21 cellular contexts compared by ENCODE assay signal in the genomic region with DNA sequence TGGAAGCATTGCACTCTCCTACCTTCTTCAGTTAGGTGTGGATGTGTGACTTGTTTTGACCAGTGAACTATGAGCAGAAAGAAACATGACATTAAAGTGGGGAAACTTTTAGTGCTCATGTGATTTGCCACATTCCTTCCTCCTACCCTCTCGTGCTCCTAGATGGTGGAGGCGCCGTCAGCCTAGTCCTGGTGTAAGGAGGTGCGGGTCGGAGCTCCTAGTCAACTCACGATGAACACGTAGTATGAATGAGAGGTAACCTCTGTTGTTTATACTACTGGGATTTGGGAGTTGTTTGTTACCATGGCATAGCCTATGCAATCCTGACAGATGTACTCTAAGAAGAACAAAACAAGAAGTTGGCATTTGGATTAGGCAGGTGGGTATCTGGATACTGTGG.
"Had no signal": no experiment of that assay in that cellular context is flagged by ENCODE, and none has a peak within 500 bp of the region (broad histone marks: within the 10 kb centered on the region; RNA-seq: fewer than 3 reads in every experiment).

No MANE protein-coding gene starts in this region.

- H3K27me3 ChIP-seq: testis had no signal

- H3K27ac Mint-ChIP-seq: activated CD4-positive, alpha-beta memory T cell treated with anti-CD3 and anti-CD28 coated beads, Interleukin-2, amount 10 ng/mL, durations not matched to agents 7 days and 5 days; activated naive CD4-positive, alpha-beta T cell treated with anti-CD3 and anti-CD28 coated beads for 36 hours; activated T-helper 2 cell treated with anti-CD3 and anti-CD28 coated beads, Interferon-gamma antibody, Interleukin-2, Interleukin-4, amounts not matched to agents 10 μg/mL and 5 μg/mL and 100 μg/mL, durations not matched to agents 14 hours and 24 hours and 36 hours; mesothelial cell of epicardium had no signal

- DNase-seq: activated CD4-positive, alpha-beta memory T cell treated with anti-CD3 and anti-CD28 coated beads, Interleukin-2, amount 10 ng/mL, durations not matched to agents 7 days and 5 days; activated CD4-positive, alpha-beta T cell treated with anti-CD3 and anti-CD28 coated beads for 48 hours; activated naive CD4-positive, alpha-beta T cell treated with anti-CD3 and anti-CD28 coated beads for 36 hours; activated T-cell treated with anti-CD3 and anti-CD28 coated beads, Interleukin-2, amount 50 U/mL, for 24 hours; cerebellar nuclear complex; foreskin fibroblast; hippocampal formation; left colon; lower lobe of right lung; nucleus accumbens; stimulated activated CD8-positive, alpha-beta memory T cell treated with anti-CD3 and anti-CD28 coated beads, Interleukin-4, amount 100 ng/mL, for 48 hours; stimulated activated naive CD8-positive, alpha-beta T cell treated with anti-CD3 and anti-CD28 coated beads, Interleukin-15, amount 100 ng/mL, for 72 hours; SW 1271; T-helper 2 cell; testis had no signal

- ATAC-seq: left colon; lower lobe of right lung; natural killer cell treated with Interleukin-12 subunit alpha and Interleukin-12 subunit beta and Interleukin-15 and Interleukin-18, amount 100 ng/mL, for 72 hours; stimulated activated naive CD8-positive, alpha-beta T cell treated with anti-CD3 and anti-CD28 coated beads, Interleukin-15, amount 100 ng/mL, for 72 hours had no signal

- H3K27me3 Mint-ChIP-seq: activated CD4-positive, alpha-beta memory T cell treated with anti-CD3 and anti-CD28 coated beads, Interleukin-2, amount 10 ng/mL, durations not matched to agents 7 days and 5 days; activated T-cell treated with anti-CD3 and anti-CD28 coated beads, Interleukin-2, amount 50 U/mL, for 24 hours; dendritic cell treated with granulocyte-macrophage colony-stimulating factor and Interleukin-4, amounts not matched to agents 40 ng/mL and 50 ng/mL, for 4 days; natural killer cell treated with Interleukin-12 subunit alpha and Interleukin-12 subunit beta and Interleukin-15 and Interleukin-18, amount 100 ng/mL, for 72 hours; stimulated activated naive CD8-positive, alpha-beta T cell treated with anti-CD3 and anti-CD28 coated beads, Interleukin-15, amount 100 ng/mL, for 72 hours had no signal

- H3K9me3 ChIP-seq: lower lobe of right lung, testis had no signal

- H3K36me3 ChIP-seq: lower lobe of right lung had no signal

- H3K4me3 Mint-ChIP-seq: activated CD4-positive, alpha-beta memory T cell treated with anti-CD3 and anti-CD28 coated beads, Interleukin-2, amount 10 ng/mL, durations not matched to agents 7 days and 5 days; activated naive CD4-positive, alpha-beta T cell treated with anti-CD3 and anti-CD28 coated beads for 36 hours; activated T-cell treated with anti-CD3 and anti-CD28 coated beads, Interleukin-2, amount 50 U/mL, for 24 hours; dendritic cell treated with granulocyte-macrophage colony-stimulating factor and Interleukin-4, amounts not matched to agents 40 ng/mL and 50 ng/mL, for 4 days; mesothelial cell of epicardium; natural killer cell treated with Interleukin-12 subunit alpha and Interleukin-12 subunit beta and Interleukin-15 and Interleukin-18, amount 100 ng/mL, for 72 hours; stimulated activated naive CD8-positive, alpha-beta T cell treated with anti-CD3 and anti-CD28 coated beads, Interleukin-15, amount 100 ng/mL, for 72 hours had no signal

- H3K4me3 ChIP-seq: lower lobe of right lung, testis had no signal

- H3K27ac ChIP-seq: epithelial cell of prostate had no signal

- FAIRE-seq: islet of Langerhans had no signal

- H3K9me3 Mint-ChIP-seq: dendritic cell treated with granulocyte-macrophage colony-stimulating factor and Interleukin-4, amounts not matched to agents 40 ng/mL and 50 ng/mL, for 4 days; natural killer cell treated with Interleukin-12 subunit alpha and Interleukin-12 subunit beta and Interleukin-15 and Interleukin-18, amount 100 ng/mL, for 72 hours had no signal
